Comparison of ENCODE assay signal across 14 cellular contexts in genomic region chr21:18529253-18529652, GRCh38.
DNase-seq lines count a peak whose midpoint lies in the region; ATAC-seq lines count a peak whose summit lies in the region.
"Had no signal": no experiment of that assay in that cellular context is flagged by ENCODE, and none has a peak within 500 bp of the region (broad histone marks: within the 10 kb centered on the region; RNA-seq: fewer than 3 reads in every experiment).

No MANE protein-coding gene starts in this region.

- ATAC-seq in naive thymus-derived CD4-positive, alpha-beta T cell: no peak
- ATAC-seq: HCT116 had no signal

- no peak overlapping the region for H3K4me3 Mint-ChIP-seq in naive thymus-derived CD4-positive, alpha-beta T cell
- H3K4me3 Mint-ChIP-seq: activated B cell treated with CpG ODN at 0.5 μM for 24 hours, CD14-positive monocyte had no signal

- no peaks in the 10 kb centered on the region for H3K27me3 ChIP-seq in naive thymus-derived CD4-positive, alpha-beta T cell (ENCODE audit: control insufficient read depth in 2 of 2, insufficient read depth in 2 of 2, low read length in 2 of 2)
- H3K27me3 ChIP-seq: cardiac muscle cell had no signal

- H3K4me1 ChIP-seq in naive thymus-derived CD4-positive, alpha-beta T cell (ENCODE audit: control insufficient read depth in 2 of 2, insufficient read depth in 2 of 2, low read length in 2 of 2): no peaks in the 10 kb centered on the region

- peaks cover 0 to 4% (median 0%) of the 10 kb centered on the region in 5 donors for H3K36me3 Mint-ChIP-seq in naive thymus-derived CD4-positive, alpha-beta T cell
- H3K36me3 Mint-ChIP-seq: CD14-positive monocyte had no signal

- H3K27ac Mint-ChIP-seq in naive thymus-derived CD4-positive, alpha-beta T cell: no peak overlapping the region
- H3K27ac Mint-ChIP-seq: activated B cell treated with CpG ODN at 0.5 μM for 24 hours, CD14-positive monocyte, progenitor cell of endocrine pancreas had no signal

- H3K9me3 Mint-ChIP-seq in naive thymus-derived CD4-positive, alpha-beta T cell: peaks cover 0 to 7% (median 0%) of the 10 kb centered on the region in 11 donors
- H3K9me3 Mint-ChIP-seq: activated B cell treated with CpG ODN at 0.5 μM for 24 hours had no signal

- CTCF ChIA-PET in naive thymus-derived CD4-positive, alpha-beta T cell (lab: Charles Lee): no interaction called here

- H3K27me3 Mint-ChIP-seq in naive thymus-derived CD4-positive, alpha-beta T cell: no peaks in the 10 kb centered on the region
- H3K27me3 Mint-ChIP-seq: activated B cell treated with CpG ODN at 0.5 μM for 24 hours, progenitor cell of endocrine pancreas had no signal

- intact Hi-C loops in naive thymus-derived CD4-positive, alpha-beta T cell (cut with micrococcal nuclease): no loop called here

- DNase-seq in COR-L47 (lab: John Stamatoyannopoulos, UW) (peak; percentile 70), NCI-H1105 (lab: John Stamatoyannopoulos, UW) (peak; percentile 48), amniotic epithelial cell (ENCODE audit: low read depth) (peak; percentile 81), iris pigment epithelial cell (ENCODE audit: low read depth) (peak; percentile 55), NOMO-1 (lab: John Stamatoyannopoulos, UW; ENCODE audit: unreplicated experiment in 2 of 2) (no peak), KG1 (lab: John Stamatoyannopoulos, UW) (no peak)
- no peak for DNase-seq in activated T-cell treated with anti-CD3 and anti-CD28 coated beads, Interleukin-2, amount 50 U/mL, for 48 hours
- no peak for DNase-seq in naive thymus-derived CD4-positive, alpha-beta T cell
- DNase-seq: activated B cell treated with CpG ODN at 0.5 μM for 24 hours, foreskin melanocyte had no signal

- no peaks in the 10 kb centered on the region for H3K9me3 ChIP-seq in naive thymus-derived CD4-positive, alpha-beta T cell (ENCODE audit: control insufficient read depth in 2 of 3, low read length in 3 of 3)

- POLR2A ChIA-PET in naive thymus-derived CD4-positive, alpha-beta T cell (lab: Charles Lee): no interaction called here

- H3K27ac ChIP-seq in naive thymus-derived CD4-positive, alpha-beta T cell (ENCODE audit: low read depth, low read length): no peak overlapping the region
- H3K27ac ChIP-seq: cardiac muscle cell had no signal

- H3K4me3 ChIP-seq in naive thymus-derived CD4-positive, alpha-beta T cell (ENCODE audit: low read length): no peak overlapping the region
- H3K4me3 ChIP-seq: cardiac muscle cell had no signal

- H3K4me1 Mint-ChIP-seq in naive thymus-derived CD4-positive, alpha-beta T cell: no peaks in the 10 kb centered on the region
- H3K4me1 Mint-ChIP-seq: activated B cell treated with CpG ODN at 0.5 μM for 24 hours, CD14-positive monocyte had no signal

- H3K36me3 ChIP-seq in naive thymus-derived CD4-positive, alpha-beta T cell (ENCODE audit: control insufficient read depth in 2 of 3, insufficient read depth in 3 of 3, low read length in 3 of 3): no peaks in the 10 kb centered on the region
- H3K36me3 ChIP-seq: cardiac muscle cell had no signal

Comparison
In these comparisons a context has a peak if more than half of its experiments do, and no peak if none do; other contexts are left out.
1. DNase-seq: peak in COR-L47 (single experiment), NCI-H1105 (single experiment), amniotic epithelial cell (single experiment) and iris pigment epithelial cell (single experiment); none in NOMO-1 (0 of 2), activated T-cell treated with anti-CD3 and anti-CD28 coated beads, Interleukin-2, amount 50 U/mL, for 48 hours (0 of 2), KG1 (single experiment) and naive thymus-derived CD4-positive, alpha-beta T cell (0 of 9).